ENCODE assay signal across 19 cellular contexts in genomic region chr3:126415661-126416591, GRCh38. TPM values are rescaled to one million over a fixed set of nuclear protein-coding genes. Genes with fewer than 3 reads are reported as not detected.
DNase-seq lines count a peak whose midpoint lies in the region; ATAC-seq and TF ChIP-seq lines count a peak whose summit lies in the region.
"Had no signal": no experiment of that assay in that cellular context is flagged by ENCODE, and none has a peak within 500 bp of the region (broad histone marks: within the 10 kb centered on the region; RNA-seq: fewer than 3 reads in every experiment).

No MANE protein-coding gene starts in this region.

- no peaks in the 10 kb centered on the region for H3K9me3 ChIP-seq in RWPE2 (ENCODE audit: severe bottlenecking)
- H3K9me3 ChIP-seq in neuronal stem cell (replicated peaks in 1 of 2; ENCODE audit: control insufficient read depth in 2 of 2, insufficient read depth in 1 of 2, low read depth in 1 of 2, low read length in 2 of 2) = no peaks in the 10 kb centered on the region
- no peaks in the 10 kb centered on the region for H3K9me3 ChIP-seq in upper lobe of right lung
- H3K9me3 ChIP-seq: BLaER1, MG63, SJCRH30 had no signal

- H3K14ac ChIP-seq in neuronal stem cell (ENCODE audit: low read length) = peak overlapping the region; percentile 99

- H3K4ac ChIP-seq in neuronal stem cell (ENCODE audit: low read length) = no peak overlapping the region

- no peak overlapping the region for H2BK5ac ChIP-seq in neuronal stem cell (ENCODE audit: low read length)

- TF ChIP-seq CTCF in RWPE2 (IDR thresholded peaks at IDR 0.05; ENCODE audit: poor library complexity, severe bottlenecking) (no peak), upper lobe of right lung (IDR thresholded peaks at IDR 0.05) (no peak)

- peaks cover 2% of the 10 kb centered on the region for H3K79me1 ChIP-seq in neuronal stem cell (ENCODE audit: low read depth, low read length)

- no peak overlapping the region for H3K9ac ChIP-seq in neuronal stem cell (ENCODE audit: low read depth, low read length, poor library complexity)
- H3K9ac ChIP-seq: BLaER1 had no signal

- H3K27me3 ChIP-seq in RWPE2 (ENCODE audit: insufficient read depth, poor library complexity, severe bottlenecking) = peaks cover 4% of the 10 kb centered on the region
- H3K27me3 ChIP-seq in neuronal stem cell (ENCODE audit: control insufficient read depth in 3 of 3, insufficient read depth in 3 of 3, low read depth in 1 of 3, low read length in 3 of 3) = peaks cover 0 to 6% (median 0%) of the 10 kb centered on the region in 3 experiments
- H3K27me3 ChIP-seq in upper lobe of right lung = peaks cover 50% of the 10 kb centered on the region
- H3K27me3 ChIP-seq: BLaER1, SJCRH30 had no signal

- H3K23ac ChIP-seq in neuronal stem cell (ENCODE audit: low read depth, low read length, poor library complexity) = peak overlapping the region; percentile 91

- no peak overlapping the region for H4K91ac ChIP-seq in neuronal stem cell (ENCODE audit: low read depth, low read length, poor library complexity)

- H2AK5ac ChIP-seq in neuronal stem cell (ENCODE audit: low read depth, low read length) = no peak overlapping the region

- H2BK12ac ChIP-seq in neuronal stem cell (ENCODE audit: low read length) = no peak overlapping the region

- peak; percentile 49 for DNase-seq in activated CD8-positive, alpha-beta memory T cell treated with anti-CD3 and anti-CD28 coated beads for 24 hours
- no peak for DNase-seq in activated CD8-positive, alpha-beta memory T cell treated with anti-CD3 and anti-CD28 coated beads, Interleukin-2, amount 50 U/mL, for 4 hours
- DNase-seq in RWPE2 (ENCODE audit: low spot score) (peak; percentile 57), neuronal stem cell (ENCODE audit: low spot score) (no peak), upper lobe of right lung (peak; percentile 58), NCI-H1436 (lab: John Stamatoyannopoulos, UW) (no peak)
- DNase-seq: CD8-positive, alpha-beta T cell; IMR-90; Karpas-422; MG63; NCI-H1092; NCI-H2107; NCI-H526 treated with DMSO at 0.1 percent for 48 hours; NK-92 treated with Interleukin-12 subunit alpha and Interleukin-12 subunit beta, amount 100 ng/mL, for 24 hours had no signal

- H4K8ac ChIP-seq in neuronal stem cell (ENCODE audit: low read depth, low read length) = peak overlapping the region; percentile 65

- H3K36me3 ChIP-seq in RWPE2 (ENCODE audit: low read depth) = no peaks in the 10 kb centered on the region
- no peaks in the 10 kb centered on the region for H3K36me3 ChIP-seq in neuronal stem cell (replicated peaks in 1 of 2; ENCODE audit: control insufficient read depth in 2 of 2, insufficient read depth in 2 of 2, low read length in 2 of 2)
- H3K36me3 ChIP-seq in upper lobe of right lung = no peaks in the 10 kb centered on the region
- H3K36me3 ChIP-seq: BLaER1, MG63, SJCRH30 had no signal

- ATAC-seq in RWPE2 (ENCODE audit: low read depth) (no peak), upper lobe of right lung (no peak), HG02798 (IDR thresholded peaks at IDR 0.05; ENCODE audit: poor library complexity, unreplicated experiment) (no peak)
- ATAC-seq: CD8-positive, alpha-beta T cell had no signal

- H3K4me1 ChIP-seq in RWPE2 (ENCODE audit: insufficient read depth, poor library complexity, severe bottlenecking) = peaks cover 11% of the 10 kb centered on the region
- peaks cover 0 to 6% of the 10 kb centered on the region in 2 donors for H3K4me1 ChIP-seq in neuronal stem cell (ENCODE audit: control insufficient read depth in 2 of 2, insufficient read depth in 1 of 2, low read depth in 1 of 2, low read length in 2 of 2)
- H3K4me1 ChIP-seq in upper lobe of right lung = no peaks in the 10 kb centered on the region
- H3K4me1 ChIP-seq: BLaER1 had no signal

- no peak overlapping the region for H3K4me2 ChIP-seq in neuronal stem cell (ENCODE audit: insufficient read depth, low read length, poor library complexity, severe bottlenecking)
- H3K4me2 ChIP-seq: BLaER1 had no signal

- H3K27ac ChIP-seq in RWPE2 (ENCODE audit: poor library complexity, severe bottlenecking) (no peak overlapping the region), neuronal stem cell (replicated peaks; ENCODE audit: low read length) (no peak overlapping the region), upper lobe of right lung (no peak overlapping the region)
- H3K27ac ChIP-seq: BLaER1, SJCRH30 had no signal

- no CpG with 5 or more reads among the region's 61 CpGs for WGBS in neuronal stem cell (ENCODE audit: extremely low coverage in 2 of 2, insufficient read length in 2 of 2, insufficient replicate concordance in 1 of 2), 2 donors

- no peak overlapping the region for H2BK120ac ChIP-seq in neuronal stem cell (ENCODE audit: low read depth, low read length)

- H3K18ac ChIP-seq in neuronal stem cell (ENCODE audit: low read length) = peak overlapping the region; percentile 83

- intact Hi-C loops in upper lobe of right lung (cut with DNase I) = no loop called here

- H2AFZ ChIP-seq in neuronal stem cell (ENCODE audit: low read length) = no peak overlapping the region

- H3K4me3 ChIP-seq in RWPE2 (ENCODE audit: severe bottlenecking) = no peak overlapping the region
- H3K4me3 ChIP-seq in neuronal stem cell (ENCODE audit: low read length in 2 of 2) = no peak overlapping the region
- no peak overlapping the region for H3K4me3 ChIP-seq in upper lobe of right lung
- H3K4me3 ChIP-seq: BLaER1, MG63, SJCRH30 had no signal

- H2BK15ac ChIP-seq in neuronal stem cell (ENCODE audit: low read length) = peak overlapping the region; percentile 37

RNA-seq across cellular contexts. Expression of gene CFAP100, which starts 21.2 kb away (rescaled TPM):
- 3.9 TPM for polyA plus RNA-seq in neuronal stem cell (2013, experiment 1 of 2)
- 2.8 TPM for polyA plus RNA-seq in neuronal stem cell (2013, experiment 2 of 2)
- not detected for total RNA-seq in upper lobe of right lung
- total RNA-seq: CD8-positive, alpha-beta T cell; HT1080; IMR-90; OCI-LY7; SJCRH30 had no signal
- polyA plus RNA-seq: IMR-90 had no signal

RNA-seq across cellular contexts. Expression of gene KLF15, which starts 58.7 kb away (rescaled TPM):
- 6.0 TPM for polyA plus RNA-seq in neuronal stem cell (2013, experiment 1 of 2)
- 5.6 TPM for polyA plus RNA-seq in neuronal stem cell (2013, experiment 2 of 2)
- total RNA-seq in upper lobe of right lung = 44.6 TPM

RNA-seq across cellular contexts. Expression of gene ZXDC, which starts 59.8 kb away (rescaled TPM):
- polyA plus RNA-seq in neuronal stem cell (2013, experiment 1 of 2) = 9.3 TPM
- 9.8 TPM for polyA plus RNA-seq in neuronal stem cell (2013, experiment 2 of 2)
- 40.3 TPM for total RNA-seq in upper lobe of right lung

Comparison
In these comparisons a context has a peak if more than half of its experiments do, and no peak if none do; other contexts are left out.
1. DNase-seq: peak in activated CD8-positive, alpha-beta memory T cell treated with anti-CD3 and anti-CD28 coated beads for 24 hours (single experiment), RWPE2 (single experiment) and upper lobe of right lung (single experiment); none in activated CD8-positive, alpha-beta memory T cell treated with anti-CD3 and anti-CD28 coated beads, Interleukin-2, amount 50 U/mL, for 4 hours (single experiment), neuronal stem cell (single experiment) and NCI-H1436 (single experiment).